8 cellular contexts compared by ENCODE assay signal in the genomic region with DNA sequence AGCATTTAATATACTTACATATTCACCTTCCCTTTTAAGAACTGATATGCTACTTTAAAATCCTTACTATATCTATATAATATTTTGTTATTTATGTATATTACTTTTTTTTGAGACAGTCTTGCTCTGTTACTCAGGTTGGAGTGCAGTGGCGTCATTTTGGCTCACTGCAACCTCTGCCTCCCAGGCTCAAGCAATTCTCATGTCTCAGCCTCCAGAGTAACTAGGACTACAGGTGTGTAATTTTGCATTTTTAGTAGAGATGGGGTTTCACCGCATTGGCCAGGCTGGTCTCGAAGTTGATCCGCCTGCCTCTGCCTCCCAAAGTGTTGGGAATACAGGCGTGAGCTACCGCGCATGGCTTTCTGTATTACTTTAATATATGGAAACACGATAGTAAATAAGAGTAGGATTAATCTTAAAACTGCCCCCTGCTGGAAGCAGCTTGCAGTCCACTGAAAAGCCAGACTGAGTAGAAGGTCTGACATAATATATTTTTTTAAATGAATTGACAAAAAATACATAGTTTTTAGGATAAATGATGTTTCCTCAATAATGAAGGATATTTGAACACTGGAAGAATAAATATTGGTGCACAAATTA. TPM values are rescaled to one million over a fixed set of nuclear protein-coding genes. Genes with fewer than 3 reads are reported as not detected.
DNase-seq lines count a peak whose midpoint lies in the region; ATAC-seq and TF ChIP-seq lines count a peak whose summit lies in the region.

No MANE protein-coding gene starts in this region.

- no peaks in the 10 kb centered on the region for H3K27me3 Mint-ChIP-seq in activated naive CD8-positive, alpha-beta T cell

- no peaks in the 10 kb centered on the region for H3K36me3 ChIP-seq in kidney epithelial cell (ENCODE audit: control insufficient read depth, insufficient read depth, low read length)

- H3K27ac Mint-ChIP-seq in activated naive CD8-positive, alpha-beta T cell, result peak overlapping the region; percentile 87

- H3K4me1 Mint-ChIP-seq in activated naive CD8-positive, alpha-beta T cell (ENCODE audit: low read depth), result peaks cover 75% of the 10 kb centered on the region

- TF ChIP-seq CTCF in kidney epithelial cell (IDR thresholded peaks at IDR 0.05; ENCODE audit: insufficient read depth, low read length, poor library complexity, severe bottlenecking), result peak; percentile 60

- peak; percentile 53 for DNase-seq in NCI-H82 (lab: John Stamatoyannopoulos, UW)
- DNase-seq in NCI-H82 treated with DMSO at 0.1 percent for 48 hours (lab: John Stamatoyannopoulos, UW; ENCODE audit: unreplicated experiment), result no peak
- peak; percentile 16 for DNase-seq in NCI-H1694 treated with DMSO at 0.1 percent for 48 hours (lab: John Stamatoyannopoulos, UW)
- no peak for DNase-seq in kidney epithelial cell (ENCODE audit: low read depth)
- DNase-seq in HuH-7 (ENCODE audit: low spot score), result no peak
- DNase-seq in D341Med (ENCODE audit: low spot score), result no peak

- H3K4me3 Mint-ChIP-seq in activated naive CD8-positive, alpha-beta T cell, result no peak overlapping the region

- H3K36me3 Mint-ChIP-seq in activated naive CD8-positive, alpha-beta T cell, result peaks cover 8% of the 10 kb centered on the region

- H3K9me3 Mint-ChIP-seq in activated naive CD8-positive, alpha-beta T cell (ENCODE audit: low read depth), result no peaks in the 10 kb centered on the region

- no peak overlapping the region for H3K4me3 ChIP-seq in kidney epithelial cell (ENCODE audit: low read depth, low read length)

- ATAC-seq in GM19023 (IDR thresholded peaks at IDR 0.05; ENCODE audit: unreplicated experiment), result no peak

- no peaks in the 10 kb centered on the region for H3K27me3 ChIP-seq in kidney epithelial cell (ENCODE audit: control insufficient read depth, insufficient read depth, low read length)

RNA-seq across cellular contexts. Expression of gene RCAN3, which starts 24.4 kb away (rescaled TPM):
- total RNA-seq in kidney epithelial cell, result 20.3 and 24.4 TPM in 2 replicates

RNA-seq across cellular contexts. Expression of gene NCMAP, which starts 28.8 kb away (rescaled TPM):
- 1.2 and 1.5 TPM in 2 replicates for total RNA-seq in kidney epithelial cell

Comparison
In these comparisons a context has a peak if more than half of its experiments do, and no peak if none do; other contexts are left out.
1. DNase-seq: peak in NCI-H82 (single experiment) and NCI-H1694 treated with DMSO at 0.1 percent for 48 hours (single experiment); none in NCI-H82 treated with DMSO at 0.1 percent for 48 hours (single experiment), kidney epithelial cell (single experiment), HuH-7 (single experiment) and D341Med (single experiment).